ENCODE assay signal across 30 cellular contexts in the genomic region with DNA sequence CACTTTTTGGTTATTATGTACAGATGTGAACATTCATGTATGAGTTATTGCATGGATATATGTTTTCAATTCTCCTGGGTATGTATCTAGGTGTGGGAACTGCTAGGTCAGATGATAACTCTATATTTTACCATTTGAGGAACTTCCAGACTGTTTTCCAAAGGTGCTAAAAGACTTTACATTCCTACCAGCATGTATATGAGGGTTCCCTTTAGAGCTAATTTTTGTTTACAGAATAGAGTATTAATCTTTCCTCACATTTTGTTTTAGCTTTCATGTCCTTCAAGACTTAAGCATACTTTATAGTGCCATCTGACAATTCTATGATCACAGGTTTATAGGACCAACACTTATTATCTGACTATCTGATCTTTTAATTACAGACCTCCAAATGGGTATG.
"Had no signal": no experiment of that assay in that cellular context is flagged by ENCODE, and none has a peak within 500 bp of the region (broad histone marks: within the 10 kb centered on the region; RNA-seq: fewer than 3 reads in every experiment).

No MANE protein-coding gene starts in this region.

- H3K9me3 Mint-ChIP-seq: mesothelial cell of epicardium; naive thymus-derived CD4-positive, alpha-beta T cell; nephron progenitor cell; neural progenitor cell; stimulated activated naive B cell treated with anti-CD40 and anti-IgM and Interleukin-4, amounts not matched to agents 10 μg/mL and 1 μg/mL and 100 μg/mL, for 72 hours had no signal

- H3K27me3 ChIP-seq: heart right ventricle, hepatocyte, left lung, neural progenitor cell, neutrophil, right atrium auricular region, stomach, testis, thyroid gland, transverse colon, upper lobe of left lung, vagina had no signal

- ATAC-seq: heart right ventricle; left colon; left lung; lower lobe of right lung; naive thymus-derived CD4-positive, alpha-beta T cell; sciatic nerve; stimulated activated naive B cell treated with anti-CD40 and anti-IgM and Interleukin-4, amounts not matched to agents 10 μg/mL and 1 μg/mL and 100 μg/mL, for 72 hours; stimulated activated naive CD8-positive, alpha-beta T cell treated with anti-CD3 and anti-CD28 coated beads, Interleukin-15, Interleukin-2, amounts not matched to agents 100 U/mL and 50 U/mL, for 24 hours had no signal

- H3K4me3 Mint-ChIP-seq: mesothelial cell of epicardium; naive thymus-derived CD4-positive, alpha-beta T cell; nephron progenitor cell; neural progenitor cell; stimulated activated naive B cell treated with anti-CD40 and anti-IgM and Interleukin-4, amounts not matched to agents 10 μg/mL and 1 μg/mL and 100 μg/mL, for 72 hours had no signal

- FAIRE-seq: keratinocyte had no signal

- H3K27ac Mint-ChIP-seq: mesothelial cell of epicardium; nephron progenitor cell; neural progenitor cell; progenitor cell of endocrine pancreas; stimulated activated naive B cell treated with anti-CD40 and anti-IgM and Interleukin-4, amounts not matched to agents 10 μg/mL and 1 μg/mL and 100 μg/mL, for 72 hours had no signal

- H3K9me3 ChIP-seq: heart right ventricle, left lung, lower lobe of right lung, neutrophil, right atrium auricular region, stomach, testis, thyroid gland, transverse colon, upper lobe of left lung, vagina had no signal

- H3K9ac ChIP-seq: neural progenitor cell had no signal

- H3K4me3 ChIP-seq: heart right ventricle, hepatocyte, left lung, lower lobe of right lung, neural progenitor cell, right atrium auricular region, skin epidermis, stomach, testis, thyroid gland, transverse colon, upper lobe of left lung, vagina had no signal

- H3K4me1 ChIP-seq: heart right ventricle, left lung, lower lobe of right lung, neural progenitor cell, right atrium auricular region, stomach, testis, thyroid gland, transverse colon, upper lobe of left lung, vagina had no signal

- H2AFZ ChIP-seq: hepatocyte, neural progenitor cell had no signal

- H3K4me2 ChIP-seq: hepatocyte, neural progenitor cell had no signal

- H3K27me3 Mint-ChIP-seq: naive thymus-derived CD4-positive, alpha-beta T cell; progenitor cell of endocrine pancreas; stimulated activated naive B cell treated with anti-CD40 and anti-IgM and Interleukin-4, amounts not matched to agents 10 μg/mL and 1 μg/mL and 100 μg/mL, for 72 hours had no signal

- H3K4me1 Mint-ChIP-seq: mesothelial cell of epicardium; naive thymus-derived CD4-positive, alpha-beta T cell; nephron progenitor cell; neural progenitor cell had no signal

- H3K79me2 ChIP-seq: hepatocyte had no signal

- DNase-seq: heart right ventricle; left colon; left lung; lower lobe of right lung; mammary epithelial cell; mesendoderm; naive thymus-derived CD4-positive, alpha-beta T cell; nephron progenitor cell; occipital lobe; stimulated activated CD4-positive, alpha-beta T cell treated with anti-CD3 and anti-CD28 coated beads, Interleukin-12 subunit alpha, Interleukin-12 subunit beta, amount 100 ng/mL, for 4 hours; stimulated activated CD4-positive, alpha-beta T cell treated with anti-CD3 and anti-CD28 coated beads, Interleukin-15, amount 100 ng/mL, for 24 hours; stimulated activated CD4-positive, alpha-beta T cell treated with anti-CD3 and anti-CD28 coated beads, Interleukin-2, amount 100 ng/mL, for 24 hours; stimulated activated CD4-positive, alpha-beta T cell treated with anti-CD3 and anti-CD28 coated beads, Interleukin-4, amount 100 ng/mL, for 1 hour; stimulated activated naive B cell treated with anti-CD40 and anti-IgM and Interleukin-4, amounts not matched to agents 10 μg/mL and 1 μg/mL and 100 μg/mL, for 72 hours; stimulated activated naive CD8-positive, alpha-beta T cell treated with anti-CD3 and anti-CD28 coated beads, Interleukin-15, Interleukin-2, amounts not matched to agents 100 U/mL and 50 U/mL, for 24 hours; stomach; testis; thyroid gland; transverse colon; upper lobe of left lung had no signal

- H3K27ac ChIP-seq: heart right ventricle, hepatocyte, left lung, lower lobe of right lung, neural progenitor cell, neutrophil, right atrium auricular region, skin epidermis, stomach, testis, transverse colon, upper lobe of left lung, vagina had no signal
